Comparison of ENCODE assay signal across 1 cellular context in genomic region chr7:1839701-1840100, GRCh38.
TF ChIP-seq lines count a peak whose summit lies in the region.

No MANE protein-coding gene starts in this region.

TF ChIP-seq in SK-N-SH, 30 proteins besides CTCF, POLR2A, EP300 and RAD21 (continued from another document):
- TF ChIP-seq USF1 (IDR thresholded peaks at IDR 0.05; ENCODE audit: borderline replicate concordance, low read depth) (no peak), FOSL2 (IDR thresholded peaks at IDR 0.05; ENCODE audit: borderline replicate concordance, low read depth) (no peak), RCOR1 (IDR thresholded peaks at IDR 0.05; ENCODE audit: low read length) (0 out of 2 replicates have a peak, but pooled peaks have one; percentile 32)
